10 cellular contexts compared by ENCODE assay signal in the genomic region with DNA sequence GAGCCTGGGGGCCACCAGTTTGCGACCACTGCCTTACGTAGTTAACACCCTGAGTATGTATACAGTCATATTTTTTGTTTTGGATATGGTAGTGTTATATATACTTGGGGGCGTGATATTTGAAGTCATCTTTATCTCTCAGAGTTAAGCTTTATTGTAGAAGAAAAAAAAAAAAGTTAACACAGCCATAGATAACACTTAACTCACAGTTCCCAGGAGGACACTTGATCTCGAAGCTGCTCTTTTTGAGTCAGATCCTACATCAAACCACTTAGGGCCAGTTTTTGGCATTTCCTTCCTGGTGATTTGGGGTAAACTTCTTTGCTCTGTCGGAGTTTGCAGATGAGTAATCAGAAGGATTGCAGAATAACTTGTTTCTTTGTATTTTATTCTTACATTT. TPM values are rescaled to one million over a fixed set of nuclear protein-coding genes. Genes with fewer than 3 reads are reported as not detected.
DNase-seq lines count a peak whose midpoint lies in the region; ATAC-seq, FAIRE-seq and TF ChIP-seq lines count a peak whose summit lies in the region.
"Had no signal": no experiment of that assay in that cellular context is flagged by ENCODE, and none has a peak within 500 bp of the region (broad histone marks: within the 10 kb centered on the region; RNA-seq: fewer than 3 reads in every experiment).

No MANE protein-coding gene starts in this region.

- no peaks in the 10 kb centered on the region for H3K27me3 ChIP-seq in keratinocyte (ENCODE audit: control insufficient read depth, extremely low read depth, insufficient read depth, low read length)
- no peaks in the 10 kb centered on the region for H3K27me3 ChIP-seq in tibial nerve
- H3K27me3 ChIP-seq in endodermal cell (ENCODE audit: control insufficient read depth, insufficient read depth, low read length, poor library complexity, severe bottlenecking): no peaks in the 10 kb centered on the region

- H3K9me3 ChIP-seq in keratinocyte (ENCODE audit: control insufficient read depth, low read depth, low read length): no peaks in the 10 kb centered on the region
- H3K9me3 ChIP-seq in tibial nerve: no peaks in the 10 kb centered on the region
- no peaks in the 10 kb centered on the region for H3K9me3 ChIP-seq in endodermal cell (ENCODE audit: control insufficient read depth, low read length)

- H3K4me1 ChIP-seq in keratinocyte (ENCODE audit: control insufficient read depth, extremely low read depth, insufficient read depth, low read length) (peaks cover 63% of the 10 kb centered on the region), tibial nerve (peaks cover 0 to 66% (median 51%) of the 10 kb centered on the region in 4 donors), endodermal cell (ENCODE audit: control insufficient read depth, insufficient read depth, low read length) (peaks cover 20% of the 10 kb centered on the region)

- peak overlapping the region; percentile 77 for H3K4me2 ChIP-seq in keratinocyte (ENCODE audit: control insufficient read depth, extremely low read depth, insufficient read depth, low read depth, low read length)

- 43 to 47% methylated on average over 5 of the region's 5 CpGs for WGBS in tibial nerve, 2 donors
- WGBS in endodermal cell (ENCODE audit: insufficient coverage in 1 of 2, insufficient read length in 1 of 2), 2 experiments: 94% methylated on average over 3 of the region's 5 CpGs; no CpG with 5 or more reads in 1 of the 2 experiments

- peaks cover 6% of the 10 kb centered on the region for H3K9me1 ChIP-seq in keratinocyte (ENCODE audit: control insufficient read depth, extremely low read depth, insufficient read depth, low read length)

- POLR2A ChIA-PET in activated CD8-positive, alpha-beta T cell treated with anti-CD3 and anti-CD28 coated beads for 36 hours (lab: Charles Lee): interaction anchor here (0.7 to 1.4 kb wide), 2 partner anchors 10 to 405 kb away, joined by 3 read pairs; no protein-coding TSS in a partner anchor
- POLR2A ChIA-PET in activated CD8-positive, alpha-beta T cell treated with anti-CD3 and anti-CD28 coated beads, Interleukin-2, amount 10 ng/mL, durations not matched to agents 7 days and 5 days (lab: Charles Lee): interaction anchor here (0.5 to 0.6 kb wide), 2 partner anchors 20 to 91 kb away, joined by 3 read pairs; no protein-coding TSS in a partner anchor

- H3K36me3 Mint-ChIP-seq in activated CD8-positive, alpha-beta T cell treated with anti-CD3 and anti-CD28 coated beads for 36 hours (ENCODE audit: low read depth): peaks cover 2% of the 10 kb centered on the region
- no peaks in the 10 kb centered on the region for H3K36me3 Mint-ChIP-seq in activated CD8-positive, alpha-beta T cell treated with anti-CD3 and anti-CD28 coated beads, Interleukin-2, amount 10 ng/mL, durations not matched to agents 7 days and 5 days (ENCODE audit: low read depth)
- H3K36me3 Mint-ChIP-seq in endodermal cell (ENCODE audit: low read depth): peaks cover 5% of the 10 kb centered on the region
- H3K36me3 Mint-ChIP-seq: CD4-positive, CD25-positive, alpha-beta regulatory T cell had no signal

- peaks cover 5% of the 10 kb centered on the region for H3K79me2 ChIP-seq in keratinocyte (ENCODE audit: control insufficient read depth, insufficient read depth, low read length)

- H3K36me3 ChIP-seq in keratinocyte (ENCODE audit: control insufficient read depth in 2 of 2, extremely low read depth in 1 of 2, insufficient read depth in 2 of 2, low read length in 2 of 2): no peaks in the 10 kb centered on the region
- H3K36me3 ChIP-seq in tibial nerve: peaks cover 0 to 25% (median 0%) of the 10 kb centered on the region in 3 donors
- peaks cover 12% of the 10 kb centered on the region for H3K36me3 ChIP-seq in endodermal cell (ENCODE audit: control insufficient read depth, insufficient read depth, low read length)

- FAIRE-seq in keratinocyte (lab: Jason Lieb, UNC): no peak
- FAIRE-seq: H1 had no signal

- no peak overlapping the region for H2AFZ ChIP-seq in keratinocyte (ENCODE audit: control insufficient read depth, low read length)

- intact Hi-C loops in activated CD8-positive, alpha-beta T cell treated with anti-CD3 and anti-CD28 coated beads for 36 hours (cut with micrococcal nuclease): no loop called here

- H3K4me3 Mint-ChIP-seq in activated CD8-positive, alpha-beta T cell treated with anti-CD3 and anti-CD28 coated beads for 36 hours: no peak overlapping the region
- no peak overlapping the region for H3K4me3 Mint-ChIP-seq in activated CD8-positive, alpha-beta T cell treated with anti-CD3 and anti-CD28 coated beads, Interleukin-2, amount 10 ng/mL, durations not matched to agents 7 days and 5 days
- H3K4me3 Mint-ChIP-seq in endodermal cell: no peak overlapping the region

- H3K4me1 Mint-ChIP-seq in activated CD8-positive, alpha-beta T cell treated with anti-CD3 and anti-CD28 coated beads for 36 hours (ENCODE audit: low read depth): peaks cover 22% of the 10 kb centered on the region
- H3K4me1 Mint-ChIP-seq in activated CD8-positive, alpha-beta T cell treated with anti-CD3 and anti-CD28 coated beads, Interleukin-2, amount 10 ng/mL, durations not matched to agents 7 days and 5 days (ENCODE audit: low read depth): peaks cover 27% of the 10 kb centered on the region
- peaks cover 24% of the 10 kb centered on the region for H3K4me1 Mint-ChIP-seq in endodermal cell

- dilution Hi-C loops in keratinocyte (cut with MboI; ENCODE audit: extremely low pct_ligation_motif_present, low sequenced_read_pairs): no loop called here

- peak overlapping the region in 2 of 3 experiments; percentile 39 to 45 for H3K4me3 ChIP-seq in keratinocyte (ENCODE audit: control insufficient read depth in 2 of 3, extremely low read depth in 1 of 3, insufficient read depth in 2 of 3, low read depth in 1 of 3, low read length in 3 of 3)
- H3K4me3 ChIP-seq in tibial nerve: peak overlapping the region in 2 of 4 donors; percentile 40 to 48
- H3K4me3 ChIP-seq in endodermal cell (ENCODE audit: low read length): no peak overlapping the region

- H3K27ac ChIP-seq in keratinocyte (ENCODE audit: control insufficient read depth, insufficient read depth, low read length) (peak overlapping the region; percentile 68), tibial nerve (peak overlapping the region; percentile 16 to 95 (median 82)), endodermal cell (ENCODE audit: low read depth, low read length) (no peak overlapping the region)

- CTCF ChIA-PET in activated CD8-positive, alpha-beta T cell treated with anti-CD3 and anti-CD28 coated beads for 36 hours (lab: Charles Lee): interaction anchor here (1.3 kb wide), 1 partner anchor 33 kb away, joined by 7 read pairs; no protein-coding TSS in a partner anchor
- CTCF ChIA-PET in activated CD8-positive, alpha-beta T cell treated with anti-CD3 and anti-CD28 coated beads, Interleukin-2, amount 10 ng/mL, durations not matched to agents 7 days and 5 days (lab: Charles Lee): interaction anchor here (1.3 to 4.2 kb wide), 3 partner anchors 15 to 33 kb away, joined by 3 to 16 read pairs (median 4); no protein-coding TSS in a partner anchor

- ATAC-seq in activated CD8-positive, alpha-beta T cell treated with anti-CD3 and anti-CD28 coated beads for 36 hours: peak; percentile 53
- no peak for ATAC-seq in activated CD8-positive, alpha-beta T cell treated with anti-CD3 and anti-CD28 coated beads, Interleukin-2, amount 10 ng/mL, durations not matched to agents 7 days and 5 days

- H3K27ac Mint-ChIP-seq in activated CD8-positive, alpha-beta T cell treated with anti-CD3 and anti-CD28 coated beads for 36 hours: peak overlapping the region; percentile 2
- no peak overlapping the region for H3K27ac Mint-ChIP-seq in activated CD8-positive, alpha-beta T cell treated with anti-CD3 and anti-CD28 coated beads, Interleukin-2, amount 10 ng/mL, durations not matched to agents 7 days and 5 days
- H3K27ac Mint-ChIP-seq in endodermal cell: no peak overlapping the region

- H3K27me3 Mint-ChIP-seq in activated CD8-positive, alpha-beta T cell treated with anti-CD3 and anti-CD28 coated beads for 36 hours: peaks cover 20% of the 10 kb centered on the region
- H3K27me3 Mint-ChIP-seq in activated CD8-positive, alpha-beta T cell treated with anti-CD3 and anti-CD28 coated beads, Interleukin-2, amount 10 ng/mL, durations not matched to agents 7 days and 5 days (ENCODE audit: low read depth): peaks cover 8% of the 10 kb centered on the region
- H3K27me3 Mint-ChIP-seq in endodermal cell (ENCODE audit: insufficient read depth): peaks cover 6% of the 10 kb centered on the region

- no peak for DNase-seq in activated CD8-positive, alpha-beta T cell treated with anti-CD3 and anti-CD28 coated beads for 36 hours
- no peak for DNase-seq in activated CD8-positive, alpha-beta T cell treated with anti-CD3 and anti-CD28 coated beads, Interleukin-2, amount 10 ng/mL, durations not matched to agents 7 days and 5 days
- DNase-seq in amniotic epithelial cell (ENCODE audit: low read depth) (peak; percentile 93), keratinocyte (ENCODE audit: low read depth, low spot score) (no peak), tibial nerve (ENCODE audit: low spot score in 2 of 2) (peak in 1 of 2 donors; percentile 14), NCI-H146 (lab: John Stamatoyannopoulos, UW) (no peak), SK-N-DZ (ENCODE audit: low spot score) (no peak), endodermal cell (no peak)
- DNase-seq: CD4-positive, CD25-positive, alpha-beta regulatory T cell had no signal

- TF ChIP-seq EP300 in tibial nerve (IDR thresholded peaks at IDR 0.05): no peak

- H3K9ac ChIP-seq in keratinocyte (ENCODE audit: control insufficient read depth, extremely low read depth, insufficient read depth, low read length) (peak overlapping the region; percentile 70), endodermal cell (ENCODE audit: extremely low read depth, low read length, poor library complexity, severe bottlenecking) (no peak overlapping the region)

- H4K20me1 ChIP-seq in keratinocyte (ENCODE audit: control insufficient read depth, extremely low read depth, insufficient read depth, low read length): peaks cover 4% of the 10 kb centered on the region

- H3K9me3 Mint-ChIP-seq in activated CD8-positive, alpha-beta T cell treated with anti-CD3 and anti-CD28 coated beads for 36 hours: no peaks in the 10 kb centered on the region
- H3K9me3 Mint-ChIP-seq in activated CD8-positive, alpha-beta T cell treated with anti-CD3 and anti-CD28 coated beads, Interleukin-2, amount 10 ng/mL, durations not matched to agents 7 days and 5 days (ENCODE audit: insufficient read depth): no peaks in the 10 kb centered on the region
- H3K9me3 Mint-ChIP-seq in endodermal cell: no peaks in the 10 kb centered on the region

- no peak for TF ChIP-seq CTCF in activated CD8-positive, alpha-beta T cell treated with anti-CD3 and anti-CD28 coated beads for 36 hours (IDR thresholded peaks at IDR 0.05)
- TF ChIP-seq CTCF in keratinocyte (optimal IDR thresholded peaks at IDR 0.05 in 1 of 3, IDR thresholded peaks at IDR 0.05 in 1 of 3, conservative IDR thresholded peaks at IDR 0.05 in 1 of 3; ENCODE audit: extremely low read depth in 1 of 3, insufficient read depth in 2 of 3, low read length in 3 of 3): no peak
- no peak for TF ChIP-seq CTCF in tibial nerve (IDR thresholded peaks at IDR 0.05)
- no peak for TF ChIP-seq CTCF in endodermal cell (conservative IDR thresholded peaks at IDR 0.05)

- TF ChIP-seq POLR2A in tibial nerve (IDR thresholded peaks at IDR 0.05): no peak

RNA-seq across cellular contexts. Expression of a gene that starts 5.8 kb away (rescaled TPM):
- total RNA-seq in activated CD8-positive, alpha-beta T cell treated with anti-CD3 and anti-CD28 coated beads for 36 hours: 1 to 10 TPM; 1.3 to 1.9 TPM
- total RNA-seq in activated CD8-positive, alpha-beta T cell treated with anti-CD3 and anti-CD28 coated beads, Interleukin-2, amount 10 ng/mL, durations not matched to agents 7 days and 5 days: 1 to 10 TPM; 2.3 TPM
- polyA plus RNA-seq in keratinocyte: 4.9 to 6.6 TPM (median 5.9 TPM) in 3 replicates
- polyA plus RNA-seq in keratinocyte (2011; ENCODE audit: low read depth): 0.82 TPM
- 4.1 and 6.0 TPM in 2 replicates for polyA plus RNA-seq in keratinocyte (2011; cell fraction: cytosol; rRNA removed)
- 12.5 and 14.1 TPM in 2 replicates for polyA plus RNA-seq in keratinocyte (2011; cell fraction: nucleus; rRNA removed)
- polyA plus RNA-seq in keratinocyte (2012; ENCODE audit: low replicate concordance): 1.7 and 7.6 TPM in 2 replicates
- polyA minus RNA-seq in keratinocyte: 5.4 to 7.6 TPM (median 5.7 TPM) in 3 replicates
- polyA minus RNA-seq in keratinocyte (2011; cell fraction: cytosol; rRNA and poly(A)+ RNA removed): 16.3 TPM
- 18.9 and 23.2 TPM in 2 replicates for polyA minus RNA-seq in keratinocyte (2011; cell fraction: nucleus; rRNA and poly(A)+ RNA removed)
- total RNA-seq in tibial nerve (10 to 100 TPM; 51.3 to 68.7 (median 59.6) TPM), endodermal cell (10 to 100 TPM; 13.4 to 19.3 TPM)
- 0.07 and 0.14 TPM in 2 replicates for polyA plus RNA-seq in SK-N-DZ (2014; cell fraction: cytosol; rRNA removed)
- 0.21 and 0.37 TPM in 2 replicates for polyA plus RNA-seq in SK-N-DZ (2014; cell fraction: nucleus; rRNA removed)
- polyA plus RNA-seq in endodermal cell (2013, experiment 1 of 2): 5.7 TPM
- polyA plus RNA-seq in endodermal cell (2013, experiment 2 of 2): 5.9 TPM

RNA-seq across cellular contexts. Expression of a gene that starts 48.5 kb away (rescaled TPM):
- total RNA-seq in activated CD8-positive, alpha-beta T cell treated with anti-CD3 and anti-CD28 coated beads for 36 hours: under 1 TPM in 1 of 2 experiments, not detected in 1; 0.59 TPM
- total RNA-seq in activated CD8-positive, alpha-beta T cell treated with anti-CD3 and anti-CD28 coated beads, Interleukin-2, amount 10 ng/mL, durations not matched to agents 7 days and 5 days: not detected
- 0.04 to 0.23 TPM in 2 of 3 replicates, not detected in the other for polyA plus RNA-seq in keratinocyte
- polyA plus RNA-seq in keratinocyte (2011; ENCODE audit: low read depth): not detected
- 0.03 and 0.09 TPM in 2 replicates for polyA plus RNA-seq in keratinocyte (2011; cell fraction: cytosol; rRNA removed)
- polyA plus RNA-seq in keratinocyte (2011; cell fraction: nucleus; rRNA removed): 0.19 and 0.23 TPM in 2 replicates
- polyA plus RNA-seq in keratinocyte (2012; ENCODE audit: low replicate concordance): not detected in 2 replicates
- 0.10 TPM in 1 of 3 replicates, not detected in the others for polyA minus RNA-seq in keratinocyte
- polyA minus RNA-seq in keratinocyte (2011; cell fraction: cytosol; rRNA and poly(A)+ RNA removed): not detected
- polyA minus RNA-seq in keratinocyte (2011; cell fraction: nucleus; rRNA and poly(A)+ RNA removed): not detected in 2 replicates
- total RNA-seq in tibial nerve (10 to 100 TPM in 2 of 4 donors, 1 to 10 TPM in 2; 8.1 to 33.9 (median 12.7) TPM), endodermal cell (10 to 100 TPM; 11.2 to 11.5 TPM)
- polyA plus RNA-seq in SK-N-DZ (2014; cell fraction: cytosol; rRNA removed): 12.5 and 14.1 TPM in 2 replicates
- polyA plus RNA-seq in SK-N-DZ (2014; cell fraction: nucleus; rRNA removed): 12.4 and 13.3 TPM in 2 replicates
- 7.0 TPM for polyA plus RNA-seq in endodermal cell (2013, experiment 1 of 2)
- 7.9 TPM for polyA plus RNA-seq in endodermal cell (2013, experiment 2 of 2)
- total RNA-seq: CD4-positive, CD25-positive, alpha-beta regulatory T cell had no signal

RNA-seq across cellular contexts. Expression of a gene that starts 52.1 kb away (rescaled TPM):
- total RNA-seq in activated CD8-positive, alpha-beta T cell treated with anti-CD3 and anti-CD28 coated beads for 36 hours: 10 to 100 TPM; 16.9 to 19.2 TPM
- 10 to 100 TPM; 16.3 to 16.8 TPM for total RNA-seq in activated CD8-positive, alpha-beta T cell treated with anti-CD3 and anti-CD28 coated beads, Interleukin-2, amount 10 ng/mL, durations not matched to agents 7 days and 5 days
- polyA plus RNA-seq in keratinocyte: 8.0 to 11.0 TPM (median 11.0 TPM) in 3 replicates
- polyA plus RNA-seq in keratinocyte (2011; ENCODE audit: low read depth): 12.0 TPM
- polyA plus RNA-seq in keratinocyte (2011; cell fraction: cytosol; rRNA removed): 6.4 and 10.2 TPM in 2 replicates
- polyA plus RNA-seq in keratinocyte (2011; cell fraction: nucleus; rRNA removed): 8.8 and 10.4 TPM in 2 replicates
- polyA plus RNA-seq in keratinocyte (2012; ENCODE audit: low replicate concordance): 6.5 and 10.4 TPM in 2 replicates
- 3.6 to 11.5 TPM (median 10.5 TPM) in 3 replicates for polyA minus RNA-seq in keratinocyte
- 6.9 TPM for polyA minus RNA-seq in keratinocyte (2011; cell fraction: cytosol; rRNA and poly(A)+ RNA removed)
- polyA minus RNA-seq in keratinocyte (2011; cell fraction: nucleus; rRNA and poly(A)+ RNA removed): 2.1 and 4.6 TPM in 2 replicates
- total RNA-seq in tibial nerve: 10 to 100 TPM; 12.7 to 19.8 (median 14.2) TPM
- 35.5 and 42.3 TPM in 2 replicates for polyA plus RNA-seq in SK-N-DZ (2014; cell fraction: cytosol; rRNA removed)
- 16.7 and 21.2 TPM in 2 replicates for polyA plus RNA-seq in SK-N-DZ (2014; cell fraction: nucleus; rRNA removed)
- total RNA-seq in endodermal cell: 10 to 100 TPM; 20.4 to 22.0 TPM
- polyA plus RNA-seq in endodermal cell (2013, experiment 1 of 2): 21.0 TPM
- polyA plus RNA-seq in endodermal cell (2013, experiment 2 of 2): 21.9 TPM

Comparison
In these comparisons a context has a peak if more than half of its experiments do, and no peak if none do; other contexts are left out.
1. RNA of a gene that starts 5.8 kb away (total RNA-seq): 51.3 to 68.7 TPM in tibial nerve and 13.4 to 19.3 TPM in endodermal cell; 2.3 TPM in activated CD8-positive, alpha-beta T cell treated with anti-CD3 and anti-CD28 coated beads, Interleukin-2, amount 10 ng/mL, durations not matched to agents 7 days and 5 days and 1.3 to 1.9 TPM in activated CD8-positive, alpha-beta T cell treated with anti-CD3 and anti-CD28 coated beads for 36 hours; every median in the first group is over 4 times any median in the second.
2. RNA of a gene that starts 48.5 kb away (total RNA-seq): 8.1 to 33.9 TPM in tibial nerve and 11.2 to 11.5 TPM in endodermal cell; 0.59 TPM in activated CD8-positive, alpha-beta T cell treated with anti-CD3 and anti-CD28 coated beads for 36 hours and not detected in activated CD8-positive, alpha-beta T cell treated with anti-CD3 and anti-CD28 coated beads, Interleukin-2, amount 10 ng/mL, durations not matched to agents 7 days and 5 days; every median in the first group is over 4 times any median in the second.